ENCODE assay signal across 1 cellular context in genomic region chr6:2531426-2532208, GRCh38.
TF ChIP-seq lines count a peak whose summit lies in the region.

No MANE protein-coding gene starts in this region.

TF ChIP-seq in SK-N-SH, 30 proteins besides CTCF, POLR2A, EP300 and RAD21:
- TF ChIP-seq TCF12 (IDR thresholded peaks at IDR 0.05) (no peak), ZBTB33 (IDR thresholded peaks at IDR 0.05; ENCODE audit: borderline replicate concordance, low read depth) (no peak), SIN3A (IDR thresholded peaks at IDR 0.05; ENCODE audit: borderline replicate concordance, low read depth, low read length) (no peak), FOXM1 (IDR thresholded peaks at IDR 0.05; ENCODE audit: low read depth) (no peak), SMC3 (IDR thresholded peaks at IDR 0.05; ENCODE audit: low read depth, low read length) (no peak), CHD2 (IDR thresholded peaks at IDR 0.05; ENCODE audit: low read length, partially characterized antibody) (no peak), GABPA (IDR thresholded peaks at IDR 0.05; ENCODE audit: low read depth) (no peak), EZH2phosphoT487 (IDR thresholded peaks at IDR 0.05; ENCODE audit: borderline replicate concordance, low read depth) (no peak), FOSL2 (IDR thresholded peaks at IDR 0.05; ENCODE audit: borderline replicate concordance, low read depth) (no peak), JUND (IDR thresholded peaks at IDR 0.05) (no peak), ELF1 (IDR thresholded peaks at IDR 0.05) (no peak), PBX3 (IDR thresholded peaks at IDR 0.05) (no peak), RXRA (IDR thresholded peaks at IDR 0.05; ENCODE audit: borderline replicate concordance, low read depth) (no peak), MAX (IDR thresholded peaks at IDR 0.05; ENCODE audit: low read depth) (no peak), MEF2A (IDR thresholded peaks at IDR 0.05; ENCODE audit: borderline replicate concordance, low read depth) (no peak), GATA2 (CRISPR knock-in tag; IDR thresholded peaks at IDR 0.05) (no peak), YY1 (IDR thresholded peaks at IDR 0.05; ENCODE audit: low read depth) (no peak), IRF3 (IDR thresholded peaks at IDR 0.05; ENCODE audit: low read depth, low read length) (no peak), RCOR1 (IDR thresholded peaks at IDR 0.05; ENCODE audit: low read length) (no peak)
TF ChIP-seq in SK-N-SH: peak in this region for 0.
